In the genomic region with DNA sequence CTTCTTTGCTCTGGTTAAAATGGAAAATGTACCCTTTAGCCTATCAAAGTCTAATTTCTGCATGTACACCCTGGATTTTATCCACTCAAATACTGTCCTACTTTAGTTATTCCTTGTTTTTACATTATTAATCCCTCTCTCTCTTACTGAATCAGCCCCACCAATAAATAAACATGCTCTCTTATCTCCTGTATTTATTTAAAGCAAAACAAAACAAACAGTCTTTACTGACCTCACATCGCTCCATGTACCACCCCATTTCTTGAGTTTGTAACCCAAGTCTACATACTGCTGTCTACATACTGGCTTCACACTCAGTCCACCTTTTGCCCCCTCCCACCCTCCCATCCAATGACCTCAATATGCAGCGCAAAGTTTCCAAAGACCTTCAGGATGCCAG, we compare ENCODE assay signal across 33 cellular contexts.
DNase-seq lines count a peak whose midpoint lies in the region; ATAC-seq, FAIRE-seq and TF ChIP-seq lines count a peak whose summit lies in the region.
"Had no signal": no experiment of that assay in that cellular context is flagged by ENCODE, and none has a peak within 500 bp of the region (broad histone marks: within the 10 kb centered on the region; RNA-seq: fewer than 3 reads in every experiment).

No MANE protein-coding gene starts in this region.

- TF ChIP-seq EP300 in HepG2 (IDR thresholded peaks at IDR 0.05; ENCODE audit: low read depth in 2 of 2, low read length in 2 of 2): no peak
- no peak for TF ChIP-seq EP300 in HepG2 (CRISPR knock-in tag; IDR thresholded peaks at IDR 0.05; ENCODE audit: borderline replicate concordance)

- H3K9me3 ChIP-seq in liver (ENCODE audit: control insufficient read depth in 4 of 4, low read length in 3 of 4) (no peaks in the 10 kb centered on the region), HepG2 (ENCODE audit: low read length) (no peaks in the 10 kb centered on the region), right lobe of liver (no peaks in the 10 kb centered on the region)
- H3K9me3 ChIP-seq: A549, BE2C, BLaER1, Caco-2 had no signal

- DNase-seq in HepG2 (ENCODE audit: low spot score): no peak
- DNase-seq in left lobe of liver (ENCODE audit: low spot score): no peak
- no peak for DNase-seq in right lobe of liver
- no peak for DNase-seq in Right ventricle myocardium inferior (ENCODE audit: missing footprints)
- no peak for DNase-seq in germinal center (ENCODE audit: low spot score)
- DNase-seq: 8988T; ACHN; AML-193; BE2C; C1 segment of cervical spinal cord; Caco-2; Calu3; CD4-positive, alpha-beta memory T cell; CD4-positive, alpha-beta T cell; CD4-positive, CD25-positive, alpha-beta regulatory T cell; CD8-positive, alpha-beta memory T cell; CD8-positive, alpha-beta T cell; COR-L47; DMS 273 treated with DMSO at 0.1 percent for 48 hours; DMS153; DMS53; DMS79; DMS79 treated with DMSO at 0.1 percent for 48 hours; DND-41; EL had no signal

- CTCF ChIA-PET in HepG2 (lab: Yijun Ruan, JAX; ENCODE audit: low intra/inter-chr PET ratio, low total read pairs): no interaction called here

- no peaks in the 10 kb centered on the region for H3K36me3 ChIP-seq in liver (ENCODE audit: control insufficient read depth in 4 of 4, insufficient read depth in 3 of 4, low read depth in 1 of 4, low read length in 3 of 4)
- no peaks in the 10 kb centered on the region for H3K36me3 ChIP-seq in HepG2 (replicated peaks in 1 of 2; ENCODE audit: control insufficient read depth in 1 of 2, insufficient read depth in 2 of 2, low read length in 2 of 2)
- no peaks in the 10 kb centered on the region for H3K36me3 ChIP-seq in right lobe of liver
- H3K36me3 ChIP-seq: BE2C; BLaER1; BLaER1 treated with 17β-estradiol and CSF1 and Interleukin-3, amounts not matched to agents 10 nM and 100 nM had no signal

- H4K20me1 ChIP-seq in HepG2 (ENCODE audit: insufficient read depth, low read length): no peaks in the 10 kb centered on the region
- H4K20me1 ChIP-seq: BLaER1; BLaER1 treated with 17β-estradiol and CSF1 and Interleukin-3, amounts not matched to agents 10 nM and 100 nM had no signal

- TF ChIP-seq RAD21 in liver (IDR thresholded peaks at IDR 0.05): no peak
- no peak for TF ChIP-seq RAD21 in HepG2 (CRISPR knock-in tag; IDR thresholded peaks at IDR 0.05)

- H3K79me2 ChIP-seq in HepG2 (ENCODE audit: insufficient read depth, low read length): no peaks in the 10 kb centered on the region

- 41% methylated on average over 2 of the region's 2 CpGs for WGBS in liver
- WGBS in HepG2 (ENCODE audit: low lambda C conversion rate): 51% methylated on average over 2 of the region's 2 CpGs
- WGBS in right lobe of liver (ENCODE audit: insufficient coverage, low coverage, low lambda C conversion rate, missing lambda C conversion rate): 31% methylated on average over 2 of the region's 2 CpGs

- no peak for ATAC-seq in HepG2
- peak; percentile 41 for ATAC-seq in left lobe of liver
- ATAC-seq in right lobe of liver: peak; percentile 36 to 73 (median 63)
- no peak for ATAC-seq in Right ventricle myocardium inferior
- ATAC-seq: A549; CD8-positive, alpha-beta T cell had no signal

- H3K4me3 ChIP-seq in liver (ENCODE audit: low read depth in 1 of 3, low read length in 3 of 3) (no peak overlapping the region), HepG2 (replicated peaks in 1 of 3; ENCODE audit: insufficient read depth in 1 of 3, low read depth in 2 of 3, low read length in 3 of 3) (no peak overlapping the region), right lobe of liver (no peak overlapping the region)
- H3K4me3 ChIP-seq: A549; BLaER1; BLaER1 treated with 17β-estradiol and CSF1 and Interleukin-3, amounts not matched to agents 10 nM and 100 nM had no signal

- in situ Hi-C loops in HepG2 (cut with HindIII; ENCODE audit: extremely low pct_ligation_motif_present, low pct_unique_long_range_greater_than_20kb): no loop called here

- BruUV-seq in HepG2 (replicated peaks; lab: Mats Ljungman, UMichigan): no TSS peak

- no peak for TF ChIP-seq POLR2A in HepG2 (IDR thresholded peaks at IDR 0.05; ENCODE audit: insufficient read depth in 1 of 2, low read depth in 2 of 2, low read length in 2 of 2)
- no peak for TF ChIP-seq POLR2A in right lobe of liver (IDR thresholded peaks at IDR 0.05)

- no peaks in the 10 kb centered on the region for H3K27me3 ChIP-seq in liver (ENCODE audit: control insufficient read depth in 4 of 4, insufficient read depth in 4 of 4, low read length in 3 of 4)
- H3K27me3 ChIP-seq in HepG2 (ENCODE audit: control insufficient read depth in 1 of 2, insufficient read depth in 2 of 2, low read length in 2 of 2): no peaks in the 10 kb centered on the region
- H3K27me3 ChIP-seq in right lobe of liver: no peaks in the 10 kb centered on the region
- H3K27me3 ChIP-seq: BE2C; BLaER1; BLaER1 treated with 17β-estradiol and CSF1 and Interleukin-3, amounts not matched to agents 10 nM and 100 nM had no signal

- intact Hi-C loops in HepG2 (cut with micrococcal nuclease; ENCODE audit: unreplicated experiment): no loop called here
- intact Hi-C loops in right lobe of liver (cut with DNase I): no loop called here
- intact Hi-C loops in Right ventricle myocardium inferior (cut with DNase I): no loop called here

- H2AFZ ChIP-seq in HepG2 (ENCODE audit: low read length): no peak overlapping the region

- H3K4me1 ChIP-seq in liver (ENCODE audit: control insufficient read depth in 4 of 4, insufficient read depth in 4 of 4, low read length in 3 of 4): peaks cover 0 to 14% (median 7%) of the 10 kb centered on the region in 4 donors
- no peaks in the 10 kb centered on the region for H3K4me1 ChIP-seq in HepG2 (ENCODE audit: insufficient read depth, low read length)
- H3K4me1 ChIP-seq in right lobe of liver: peaks cover 0 to 9% (median 0%) of the 10 kb centered on the region in 4 donors
- H3K4me1 ChIP-seq: A549; BLaER1; BLaER1 treated with 17β-estradiol and CSF1 and Interleukin-3, amounts not matched to agents 10 nM and 100 nM; Caco-2 had no signal

- H3K4me2 ChIP-seq in HepG2 (ENCODE audit: low read depth, low read length): no peak overlapping the region
- H3K4me2 ChIP-seq: A549; BLaER1; BLaER1 treated with 17β-estradiol and CSF1 and Interleukin-3, amounts not matched to agents 10 nM and 100 nM had no signal

- POLR2A ChIA-PET in HepG2 (lab: Yijun Ruan, JAX): no interaction called here

- H3K9ac ChIP-seq in liver (ENCODE audit: low read depth in 1 of 2, low read length in 2 of 2): no peak overlapping the region
- no peak overlapping the region for H3K9ac ChIP-seq in HepG2 (ENCODE audit: insufficient read depth, low read depth, low read length)
- H3K9ac ChIP-seq: BLaER1; BLaER1 treated with 17β-estradiol and CSF1 and Interleukin-3, amounts not matched to agents 10 nM and 100 nM had no signal

- TF ChIP-seq CTCF in liver (IDR thresholded peaks at IDR 0.05; ENCODE audit: low read depth, low read length, missing input control) (no peak), HepG2 (CRISPR knock-in tag; IDR thresholded peaks at IDR 0.05) (no peak), right lobe of liver (IDR thresholded peaks at IDR 0.05) (no peak)

- FAIRE-seq in HepG2 (lab: Jason Lieb, UNC): no peak
- FAIRE-seq: A204.1, A549, D721Med had no signal

- H3K27ac ChIP-seq in liver (ENCODE audit: low read depth in 1 of 2, low read length in 2 of 2) (no peak overlapping the region), HepG2 (ENCODE audit: extremely low read length, insufficient read depth, low read length) (no peak overlapping the region), right lobe of liver (no peak overlapping the region)
- H3K27ac ChIP-seq: 22Rv1; A549; BLaER1; BLaER1 treated with 17β-estradiol and CSF1 and Interleukin-3, amounts not matched to agents 10 nM and 100 nM; C4-2B had no signal

TF ChIP-seq in liver, 16 proteins besides CTCF, POLR2A, EP300 and RAD21 (continues in another document):
- no peak for TF ChIP-seq SP1 (IDR thresholded peaks at IDR 0.05)

TF ChIP-seq in HepG2, 621 proteins besides CTCF, POLR2A, EP300 and RAD21 (continues in another document):
- TF ChIP-seq ZNF124 (CRISPR knock-in tag; IDR thresholded peaks at IDR 0.05) (no peak), POLR2G (IDR thresholded peaks at IDR 0.05; ENCODE audit: low read depth, low read length) (no peak), ZNF607 (CRISPR knock-in tag; IDR thresholded peaks at IDR 0.05; ENCODE audit: borderline replicate concordance) (no peak), ZNF720 (CRISPR knock-in tag; IDR thresholded peaks at IDR 0.05) (no peak), PRMT3 (CRISPR knock-in tag; IDR thresholded peaks at IDR 0.05; ENCODE audit: borderline replicate concordance, low read depth) (no peak), ZSCAN31 (CRISPR knock-in tag; IDR thresholded peaks at IDR 0.05; ENCODE audit: low read depth) (no peak), ZFY (CRISPR knock-in tag; IDR thresholded peaks at IDR 0.05) (no peak)
- TF ChIP-seq, protein P1, sequence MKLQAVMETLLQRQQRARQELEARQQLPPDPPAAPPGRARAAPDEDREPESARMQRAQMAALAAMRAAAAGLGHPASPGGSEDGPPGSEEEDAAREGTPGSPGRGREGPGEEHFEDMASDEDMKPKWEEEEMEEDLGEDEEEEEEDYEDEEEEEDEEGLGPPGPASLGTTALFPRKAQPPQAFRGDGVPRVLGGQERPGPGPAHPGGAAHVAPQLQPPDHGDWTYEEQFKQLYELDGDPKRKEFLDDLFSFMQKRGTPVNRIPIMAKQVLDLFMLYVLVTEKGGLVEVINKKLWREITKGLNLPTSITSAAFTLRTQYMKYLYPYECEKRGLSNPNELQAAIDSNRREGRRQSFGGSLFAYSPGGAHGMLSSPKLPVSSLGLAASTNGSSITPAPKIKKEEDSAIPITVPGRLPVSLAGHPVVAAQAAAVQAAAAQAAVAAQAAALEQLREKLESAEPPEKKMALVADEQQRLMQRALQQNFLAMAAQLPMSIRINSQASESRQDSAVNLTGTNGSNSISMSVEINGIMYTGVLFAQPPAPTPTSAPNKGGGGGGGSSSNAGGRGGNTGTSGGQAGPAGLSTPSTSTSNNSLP (IDR thresholded peaks at IDR 0.05; ENCODE audit: low read depth, low read length): no peak
- TF ChIP-seq, protein P2, sequence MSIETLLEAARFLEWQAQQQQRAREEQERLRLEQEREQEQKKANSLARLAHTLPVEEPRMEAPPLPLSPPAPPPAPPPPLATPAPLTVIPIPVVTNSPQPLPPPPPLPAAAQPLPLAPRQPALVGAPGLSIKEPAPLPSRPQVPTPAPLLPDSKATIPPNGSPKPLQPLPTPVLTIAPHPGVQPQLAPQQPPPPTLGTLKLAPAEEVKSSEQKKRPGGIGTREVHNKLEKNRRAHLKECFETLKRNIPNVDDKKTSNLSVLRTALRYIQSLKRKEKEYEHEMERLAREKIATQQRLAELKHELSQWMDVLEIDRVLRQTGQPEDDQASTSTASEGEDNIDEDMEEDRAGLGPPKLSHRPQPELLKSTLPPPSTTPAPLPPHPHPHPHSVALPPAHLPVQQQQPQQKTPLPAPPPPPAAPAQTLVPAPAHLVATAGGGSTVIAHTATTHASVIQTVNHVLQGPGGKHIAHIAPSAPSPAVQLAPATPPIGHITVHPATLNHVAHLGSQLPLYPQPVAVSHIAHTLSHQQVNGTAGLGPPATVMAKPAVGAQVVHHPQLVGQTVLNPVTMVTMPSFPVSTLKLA (IDR thresholded peaks at IDR 0.05): no peak

Comparison
In these comparisons a context has a peak if more than half of its experiments do, and no peak if none do; other contexts are left out.
1. ATAC-seq: peak in left lobe of liver (single experiment) and right lobe of liver (4 of 4); none in HepG2 (single experiment) and Right ventricle myocardium inferior (single experiment).